Comparison of ENCODE assay signal across 1 cellular context in the genomic region with DNA sequence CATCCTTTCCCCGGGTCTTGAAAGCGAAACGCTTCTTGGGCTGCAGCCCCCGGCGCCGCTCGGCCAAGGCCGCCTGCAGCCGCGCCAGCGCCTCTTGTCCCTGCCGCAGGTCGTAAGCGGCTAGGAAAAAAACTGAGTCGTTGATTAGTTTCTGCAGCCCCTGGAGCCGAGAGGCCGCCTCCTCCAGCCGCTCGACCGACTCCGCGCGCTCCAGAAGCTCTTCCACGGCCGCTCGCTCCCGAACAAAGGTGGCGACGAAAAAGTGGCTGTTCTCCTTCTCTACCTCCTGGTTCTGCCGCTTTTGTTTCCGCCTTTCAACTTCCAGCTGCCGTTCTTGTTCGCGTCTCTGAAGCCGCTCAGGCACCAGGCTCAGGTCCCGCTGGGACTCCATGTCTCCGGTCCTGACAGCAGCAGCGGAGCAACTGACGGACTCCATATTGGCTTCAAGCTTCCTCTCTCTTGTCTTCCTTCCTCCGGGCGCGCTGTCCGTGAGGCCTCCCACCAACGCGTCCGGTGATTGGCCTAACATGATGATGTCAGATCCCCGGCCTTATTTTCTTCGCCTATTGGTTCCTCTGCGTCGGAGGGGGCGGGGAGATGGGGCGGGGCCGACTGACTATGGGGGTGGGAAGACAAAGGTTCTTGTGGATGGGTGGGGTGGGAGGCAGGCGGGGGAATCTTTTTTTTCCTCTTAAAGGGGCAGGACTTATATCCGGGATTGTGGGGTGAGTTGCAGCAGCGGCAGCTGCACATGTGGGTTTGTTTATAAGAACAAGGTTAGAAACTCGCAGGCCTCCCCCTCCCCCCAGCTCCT.
TF ChIP-seq lines count a peak whose summit lies in the region.

Gene TBCC, minus strand, starts transcription at position 466 of the 814 bp plus-strand sequence. Its CDS starts 30 bp downstream, at position 436.

TF ChIP-seq in IMR-90, 13 proteins besides CTCF, POLR2A, EP300 and RAD21 (continued from another document):
- TF ChIP-seq, protein P1, sequence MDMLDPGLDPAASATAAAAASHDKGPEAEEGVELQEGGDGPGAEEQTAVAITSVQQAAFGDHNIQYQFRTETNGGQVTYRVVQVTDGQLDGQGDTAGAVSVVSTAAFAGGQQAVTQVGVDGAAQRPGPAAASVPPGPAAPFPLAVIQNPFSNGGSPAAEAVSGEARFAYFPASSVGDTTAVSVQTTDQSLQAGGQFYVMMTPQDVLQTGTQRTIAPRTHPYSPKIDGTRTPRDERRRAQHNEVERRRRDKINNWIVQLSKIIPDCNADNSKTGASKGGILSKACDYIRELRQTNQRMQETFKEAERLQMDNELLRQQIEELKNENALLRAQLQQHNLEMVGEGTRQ (IDR thresholded peaks at IDR 0.05; ENCODE audit: low read depth, low read length), result no peak
- TF ChIP-seq CEBPB (IDR thresholded peaks at IDR 0.05; ENCODE audit: low read depth, low read length) (no peak), CHD1 (IDR thresholded peaks at IDR 0.05; ENCODE audit: low read depth, low read length) (peak; percentile 92), MAZ (IDR thresholded peaks at IDR 0.05; ENCODE audit: borderline replicate concordance, low read depth, low read length) (peak; percentile 45; the same call in 1 of the 2 replicates), NFE2L2 (IDR thresholded peaks at IDR 0.05; ENCODE audit: low read depth, low read length) (no peak), MXI1 (IDR thresholded peaks at IDR 0.05; ENCODE audit: borderline replicate concordance, low read depth, low read length) (peak; percentile 50; the same call in 1 of the 2 replicates), SMC3 (IDR thresholded peaks at IDR 0.05; ENCODE audit: low read depth, low read length) (no peak), ELK1 (IDR thresholded peaks at IDR 0.05; ENCODE audit: borderline replicate concordance, low read depth, low read length) (no peak), BHLHE40 (IDR thresholded peaks at IDR 0.05; ENCODE audit: low read depth, low read length) (peak; percentile 44; the same call in 1 of the 2 replicates), RFX5 (IDR thresholded peaks at IDR 0.05; ENCODE audit: low read depth, low read length) (no peak)
TF ChIP-seq in IMR-90: peak in this region for 4.
